Comparison of ENCODE assay signal across 8 cellular contexts in the genomic region with DNA sequence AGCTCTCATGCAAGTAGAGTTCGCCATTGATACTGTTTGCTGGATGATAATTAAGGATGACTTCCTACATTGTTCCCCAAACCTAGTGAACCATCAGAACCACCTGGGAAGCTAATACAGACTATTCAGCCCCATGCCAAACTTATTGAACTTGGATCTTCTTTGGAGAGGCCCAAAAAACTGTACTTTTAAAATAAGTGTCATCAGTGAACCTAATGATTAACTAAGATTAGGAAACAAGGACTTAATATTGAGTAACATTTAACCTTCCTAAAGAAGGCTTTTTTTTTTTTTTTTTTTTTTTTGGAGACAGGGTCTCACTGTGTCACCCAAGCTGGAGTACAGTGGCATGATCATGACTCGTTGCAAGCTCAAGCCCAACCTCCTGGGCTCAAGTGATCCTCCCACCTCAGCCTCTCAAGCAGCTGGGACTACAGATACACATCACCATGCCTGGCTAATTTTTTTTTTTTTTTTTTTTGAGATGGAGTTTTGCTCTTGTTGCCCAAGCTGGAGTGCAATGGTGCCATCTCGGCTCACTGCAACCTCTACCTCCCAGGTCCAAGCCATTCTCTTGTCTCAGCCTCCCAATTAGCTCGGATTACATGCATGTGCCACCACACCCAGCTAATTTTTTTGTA. TPM values are rescaled to one million over a fixed set of nuclear protein-coding genes. Genes with fewer than 3 reads are reported as not detected.
A peak's percentile ranks its signal among the peaks of the same experiment; 100 is the strongest.
DNase-seq lines count a peak whose midpoint lies in the region; ATAC-seq, FAIRE-seq and TF ChIP-seq lines count a peak whose summit lies in the region.
"Not testable (repeated sequence)": the region's sequence is repeated elsewhere in the genome, so short reads cannot be mapped to it uniquely, and the experiment has no call there.

No MANE protein-coding gene starts in this region.

- not testable (repeated sequence) for H3K9me3 ChIP-seq in DND-41 (ENCODE audit: insufficient read depth, low read length, severe bottlenecking); HEK293 (ENCODE audit: control insufficient read depth, insufficient read depth, low read depth, low read length); Karpas-422 (ENCODE audit: low read length); HepG2 (ENCODE audit: low read length); liver (ENCODE audit: control insufficient read depth in 4 of 4, low read length in 3 of 4); right lobe of liver

- TF ChIP-seq RAD21 in HepG2 (CRISPR knock-in tag; IDR thresholded peaks at IDR 0.05); liver (IDR thresholded peaks at IDR 0.05): not testable (repeated sequence)

- not testable (repeated sequence) for H4K20me1 ChIP-seq in DND-41 (ENCODE audit: insufficient read depth, low read length); Karpas-422 (ENCODE audit: insufficient read depth, low read depth, low read length); HepG2 (ENCODE audit: insufficient read depth, low read length)

- H3K36me3 ChIP-seq in DND-41 (ENCODE audit: insufficient read depth, low read length); HEK293 (ENCODE audit: control insufficient read depth in 2 of 2, insufficient read depth in 1 of 2, low read length in 2 of 2); Karpas-422 (ENCODE audit: insufficient read depth, low read length); HepG2 (replicated peaks in 1 of 2; ENCODE audit: control insufficient read depth in 1 of 2, insufficient read depth in 2 of 2, low read length in 2 of 2); liver (ENCODE audit: control insufficient read depth in 4 of 4, insufficient read depth in 3 of 4, low read depth in 1 of 4, low read length in 3 of 4); right lobe of liver: not testable (repeated sequence)

- H2AFZ ChIP-seq in DND-41 (ENCODE audit: low read depth, low read length); Karpas-422 (ENCODE audit: low read length); HepG2 (ENCODE audit: low read length): not testable (repeated sequence)

- WGBS in HepG2 (ENCODE audit: low lambda C conversion rate) = 13% methylated on average over 4 of the region's 4 CpGs
- WGBS in liver = 52% methylated on average over 4 of the region's 4 CpGs
- 32% methylated on average over 2 of the region's 4 CpGs for WGBS in right lobe of liver (ENCODE audit: insufficient coverage, low coverage, low lambda C conversion rate, missing lambda C conversion rate)

- CTCF ChIA-PET in HEK293 (lab: Yijun Ruan, JAX) = interaction anchor here (0.6 to 1.7 kb wide), 7 partner anchors 8 to 534 kb away, joined by 3 to 6 read pairs (median 4); no protein-coding TSS in a partner anchor
- CTCF ChIA-PET in HepG2 (lab: Yijun Ruan, JAX; ENCODE audit: low intra/inter-chr PET ratio, low total read pairs) = not testable (repeated sequence)

- BruUV-seq in HepG2 (replicated peaks; lab: Mats Ljungman, UMichigan) = not testable (repeated sequence)

- not testable (repeated sequence) for H3K27ac ChIP-seq in DND-41 (ENCODE audit: low read length); HEK293 (ENCODE audit: extremely low read depth, low read depth, low read length); HepG2 (ENCODE audit: extremely low read length, insufficient read depth, low read length); liver (ENCODE audit: low read depth in 1 of 2, low read length in 2 of 2)
- H3K27ac ChIP-seq in Karpas-422 (ENCODE audit: low read length) (peak overlapping the region; percentile 91), right lobe of liver (peak overlapping the region in 1 of 3 donors; percentile 25)

- not testable (repeated sequence) for TF ChIP-seq EP300 in HepG2 (IDR thresholded peaks at IDR 0.05; ENCODE audit: low read depth in 2 of 2, low read length in 2 of 2); HepG2 (CRISPR knock-in tag; IDR thresholded peaks at IDR 0.05; ENCODE audit: borderline replicate concordance)

- H3K9me2 ChIP-seq in Karpas-422 (replicated peaks; ENCODE audit: insufficient read depth, low read length) = not testable (repeated sequence)

- POLR2A ChIA-PET in HEK293 (lab: Yijun Ruan, JAX) = interaction anchor here (0.7 kb wide), 1 partner anchor 779 kb away, joined by 9 read pairs; no protein-coding TSS in a partner anchor
- POLR2A ChIA-PET in HepG2 (lab: Yijun Ruan, JAX) = interaction anchor here (0.7 to 1.1 kb wide), 4 partner anchors 22 to 559 kb away, joined by 3 read pairs; a partner anchor contains a TSS

- H3K79me2 ChIP-seq in DND-41 (ENCODE audit: insufficient read depth, low read length); Karpas-422 (ENCODE audit: low read length); HepG2 (ENCODE audit: insufficient read depth, low read length): not testable (repeated sequence)

- not testable (repeated sequence) for H3K4me2 ChIP-seq in DND-41 (ENCODE audit: insufficient read depth, low read length)
- H3K4me2 ChIP-seq in Karpas-422 (ENCODE audit: low read depth, low read length, poor library complexity, severe bottlenecking) (peak overlapping the region; percentile 76), HepG2 (ENCODE audit: low read depth, low read length) (peak overlapping the region; percentile 68)

- not testable (repeated sequence) for H3K4me1 ChIP-seq in DND-41 (ENCODE audit: insufficient read depth, low read length); HEK293 (ENCODE audit: control insufficient read depth, insufficient read depth, low read length)
- H3K4me1 ChIP-seq in Karpas-422 (ENCODE audit: low read length) (peaks cover 70% of the 10 kb centered on the region), HepG2 (ENCODE audit: insufficient read depth, low read length) (peaks cover 40% of the 10 kb centered on the region), liver (ENCODE audit: control insufficient read depth in 4 of 4, insufficient read depth in 4 of 4, low read length in 3 of 4) (peaks cover 3 to 15% (median 10%) of the 10 kb centered on the region in 4 donors), right lobe of liver (peaks cover 0 to 20% (median 4%) of the 10 kb centered on the region in 4 donors)

- DNase-seq in DND-41 = peak; percentile 20
- peak; percentile 47 for DNase-seq in Karpas-422
- not testable (repeated sequence) for DNase-seq in left lobe of liver (ENCODE audit: low spot score); HepG2 (ENCODE audit: low spot score); right lobe of liver
- peak; percentile 63 for DNase-seq in renal cortical epithelial cell (ENCODE audit: low read depth)

- H3K9ac ChIP-seq in DND-41 (ENCODE audit: low read depth, low read length); HepG2 (ENCODE audit: insufficient read depth, low read depth, low read length); liver (ENCODE audit: low read depth in 1 of 2, low read length in 2 of 2): not testable (repeated sequence)
- H3K9ac ChIP-seq in Karpas-422 (ENCODE audit: low read length) = peak overlapping the region; percentile 57; the same call in 1 of the 2 replicates

- TF ChIP-seq POLR2A in HepG2 (IDR thresholded peaks at IDR 0.05; ENCODE audit: insufficient read depth in 1 of 2, low read depth in 2 of 2, low read length in 2 of 2); right lobe of liver (IDR thresholded peaks at IDR 0.05): not testable (repeated sequence)

- TF ChIP-seq CTCF in DND-41 (IDR thresholded peaks at IDR 0.05; ENCODE audit: borderline replicate concordance, extremely low read depth, low read length, poor library complexity, severe bottlenecking); HEK293 (tag by site-specific recombination; IDR thresholded peaks at IDR 0.05); HepG2 (CRISPR knock-in tag; IDR thresholded peaks at IDR 0.05); liver (IDR thresholded peaks at IDR 0.05; ENCODE audit: low read depth, low read length, missing input control); right lobe of liver (IDR thresholded peaks at IDR 0.05): not testable (repeated sequence)

- H3K27me3 ChIP-seq in DND-41 (ENCODE audit: insufficient read depth, low read length, poor library complexity); Karpas-422 (ENCODE audit: low read length); HepG2 (ENCODE audit: control insufficient read depth in 1 of 2, insufficient read depth in 2 of 2, low read length in 2 of 2); liver (ENCODE audit: control insufficient read depth in 4 of 4, insufficient read depth in 4 of 4, low read length in 3 of 4); right lobe of liver: not testable (repeated sequence)

- ATAC-seq in DND-41 (ENCODE audit: insufficient read depth, low read depth) = not testable (repeated sequence)
- ATAC-seq in left lobe of liver (peak; percentile 76), HepG2 (peak; percentile 32), right lobe of liver (peak; percentile 65 to 86 (median 76))

- in situ Hi-C loops in HepG2 (cut with HindIII; ENCODE audit: extremely low pct_ligation_motif_present, low pct_unique_long_range_greater_than_20kb) = loop anchor here (5.0 kb wide), 1 partner anchor 351 kb away; no protein-coding TSS in a partner anchor

- intact Hi-C loops in HepG2 (cut with micrococcal nuclease; ENCODE audit: unreplicated experiment); right lobe of liver (cut with DNase I): not testable (repeated sequence)

- H3K4me3 ChIP-seq in DND-41 (ENCODE audit: low read depth in 1 of 2, low read length in 2 of 2); HEK293 (ENCODE audit: low read depth, low read length); liver (ENCODE audit: low read depth in 1 of 3, low read length in 3 of 3); right lobe of liver: not testable (repeated sequence)
- H3K4me3 ChIP-seq in Karpas-422 (ENCODE audit: low read length) (peak overlapping the region; percentile 54), HepG2 (replicated peaks in 1 of 3; ENCODE audit: insufficient read depth in 1 of 3, low read depth in 2 of 3, low read length in 3 of 3) (peak overlapping the region in 2 of 3 experiments; percentile 24 to 33; a peak in 1 of 6 replicates)

- not testable (repeated sequence) for FAIRE-seq in HepG2 (lab: Jason Lieb, UNC)

RNA-seq across cellular contexts. Expression of a gene that starts 24.7 kb away (rescaled TPM):
- 5.5 and 10.5 TPM in 2 replicates for total RNA-seq in Karpas-422 (2014; rRNA removed; shearing (Covaris generic); ENCODE audit: low replicate concordance)
- total RNA-seq in left lobe of liver (22.6 TPM), HepG2 (2016; rRNA removed; fragmentation: Illumina TruSeq; extraction: Trizol) (16.0 and 16.9 TPM in 2 replicates), liver (10 to 100 TPM; 21.7 to 72.2 TPM), right lobe of liver (10 to 100 TPM; 18.1 to 45.2 (median 23.8) TPM), renal cortical epithelial cell (33.9 and 88.4 TPM in 2 replicates)
- total RNA-seq in HepG2 (2016; cell fraction: cytosol; rRNA removed; fragmentation: Illumina TruSeq; extraction: Trizol; ENCODE audit: low read depth) = 32.6 and 35.1 TPM in 2 replicates
- 15.7 and 15.9 TPM in 2 replicates for total RNA-seq in HepG2 (2016; cell fraction: insoluble cytoplasmic fraction; rRNA removed; fragmentation: Illumina TruSeq; extraction: Trizol)
- 26.2 and 29.7 TPM in 2 replicates for total RNA-seq in HepG2 (2016; cell fraction: membrane; rRNA removed; fragmentation: Illumina TruSeq; extraction: Trizol)
- total RNA-seq in HepG2 (2016; cell fraction: nucleus; rRNA removed; fragmentation: Illumina TruSeq; extraction: Trizol) = 14.0 and 14.8 TPM in 2 replicates
- polyA plus RNA-seq in HepG2 (2011; rRNA removed) (21.3 and 22.5 TPM in 2 replicates), liver (10 to 100 TPM in 1 of 2 donors, 1 to 10 TPM in 1; 6.0 to 12.8 TPM)
- polyA plus RNA-seq in HepG2 (2011; cell fraction: cytosol; rRNA removed) = 14.1 and 14.6 TPM in 2 replicates
- 17.2 and 17.5 TPM in 2 replicates for polyA plus RNA-seq in HepG2 (2011; cell fraction: nucleus; rRNA removed)
- polyA plus RNA-seq in HepG2 (2012) = 16.0 and 18.2 TPM in 2 replicates
- polyA plus RNA-seq in HepG2 (2016; cell fraction: cytosol; fragmentation: Illumina TruSeq; extraction: Trizol; ENCODE audit: low read depth) = 0.35 and 0.42 TPM in 2 replicates
- polyA plus RNA-seq in HepG2 (2016; cell fraction: insoluble cytoplasmic fraction; fragmentation: Illumina TruSeq; extraction: Trizol; ENCODE audit: low read depth) = 11.8 and 12.6 TPM in 2 replicates
- polyA plus RNA-seq in HepG2 (2016; cell fraction: membrane; fragmentation: Illumina TruSeq; extraction: Trizol; ENCODE audit: low read depth) = 1.3 and 1.4 TPM in 2 replicates
- 10.9 and 12.0 TPM in 2 replicates for polyA plus RNA-seq in HepG2 (2016; cell fraction: nucleus; fragmentation: Illumina TruSeq; extraction: Trizol; ENCODE audit: insufficient read depth, low read depth)
- polyA minus RNA-seq in HepG2 (2011; rRNA and poly(A)+ RNA removed; ENCODE audit: low replicate concordance) = 76.4 and 181 TPM in 2 replicates
- 34.7 and 39.1 TPM in 2 replicates for polyA minus RNA-seq in HepG2 (2011; cell fraction: cytosol; rRNA and poly(A)+ RNA removed)
- polyA minus RNA-seq in HepG2 (2011; cell fraction: nucleus; rRNA and poly(A)+ RNA removed) = 43.9 and 53.5 TPM in 2 replicates
